ENCODE assay signal across 22 cellular contexts in genomic region chr11:26014456-26015115, GRCh38.
"Had no signal": no experiment of that assay in that cellular context is flagged by ENCODE, and none has a peak within 500 bp of the region (broad histone marks: within the 10 kb centered on the region; RNA-seq: fewer than 3 reads in every experiment).

No MANE protein-coding gene starts in this region.

- H3K79me2 ChIP-seq: hepatocyte had no signal

- H3K27ac ChIP-seq: colonic mucosa, dorsolateral prefrontal cortex, hepatocyte, left ventricle myocardium inferior, right lobe of liver, skin epidermis, thyroid gland had no signal

- H3K36me3 ChIP-seq: colonic mucosa, left ventricle myocardium inferior, right lobe of liver, thyroid gland had no signal

- DNase-seq: activated B cell treated with CpG ODN at 0.5 μM for 24 hours; activated CD4-positive, alpha-beta T cell treated with anti-CD3 and anti-CD28 coated beads for 36 hours; activated CD4-positive, alpha-beta T cell treated with anti-CD3 and anti-CD28 coated beads, Interleukin-2, amount 50 U/mL, for 4 hours; activated CD8-positive, alpha-beta memory T cell treated with anti-CD3 and anti-CD28 coated beads for 24 hours; activated CD8-positive, alpha-beta memory T cell treated with anti-CD3 and anti-CD28 coated beads, Interleukin-2, amount 50 U/mL, for 4 hours; activated naive CD4-positive, alpha-beta T cell; activated naive CD8-positive, alpha-beta T cell treated with anti-CD3 and anti-CD28 coated beads for 36 hours; activated T-cell treated with anti-CD3 and anti-CD28 coated beads, Interleukin-2, amount 50 U/mL, for 4 hours; colonic mucosa; dorsolateral prefrontal cortex; effector memory CD8-positive, alpha-beta T cell; foreskin melanocyte; left ventricle myocardium inferior; midbrain; right lobe of liver; stimulated activated CD4-positive, alpha-beta T cell treated with anti-CD3 and anti-CD28 coated beads, Interleukin-1b, Interleukin-23, amount 100 ng/mL, for 48 hours; substantia nigra; T-helper 17 cell; thyroid gland had no signal

- H2AFZ ChIP-seq: hepatocyte had no signal

- H3K27me3 ChIP-seq: colonic mucosa, dorsolateral prefrontal cortex, hepatocyte, right lobe of liver, thyroid gland had no signal

- ATAC-seq: activated CD4-positive, alpha-beta T cell treated with anti-CD3 and anti-CD28 coated beads for 36 hours; activated T-cell treated with anti-CD3 and anti-CD28 coated beads, Interleukin-2, amount 50 U/mL, for 4 hours; effector memory CD8-positive, alpha-beta T cell; natural killer cell treated with Interleukin-12 subunit alpha and Interleukin-12 subunit beta and Interleukin-15 and Interleukin-18, amount 100 ng/mL, for 72 hours; right lobe of liver; T-helper 17 cell had no signal

- H3K4me2 ChIP-seq: hepatocyte had no signal

- H3K9me3 ChIP-seq: colonic mucosa, left ventricle myocardium inferior, right lobe of liver, thyroid gland had no signal

- H3K4me1 ChIP-seq: colonic mucosa, left ventricle myocardium inferior, right lobe of liver, thyroid gland had no signal

- H3K4me3 ChIP-seq: colonic mucosa, dorsolateral prefrontal cortex, hepatocyte, left ventricle myocardium inferior, right lobe of liver, skin epidermis, thyroid gland had no signal
